ENCODE assay signal across 19 cellular contexts in genomic region chr22:20488946-20489345, GRCh38.
"Had no signal": no experiment of that assay in that cellular context is flagged by ENCODE, and none has a peak within 500 bp of the region (broad histone marks: within the 10 kb centered on the region; RNA-seq: fewer than 3 reads in every experiment).

No MANE protein-coding gene starts in this region.

- DNase-seq: activated CD4-positive, alpha-beta T cell treated with anti-CD3 and anti-CD28 coated beads for 48 hours; activated CD4-positive, alpha-beta T cell treated with anti-CD3 and anti-CD28 coated beads, Interleukin-2, amount 50 U/mL, for 48 hours; activated CD8-positive, alpha-beta memory T cell treated with anti-CD3 and anti-CD28 coated beads for 24 hours; activated effector memory CD4-positive, alpha-beta T cell treated with anti-CD3 and anti-CD28 coated beads, Interleukin-2, amount 50 U/mL, for 16 hours; activated naive CD4-positive, alpha-beta T cell treated with anti-CD3 and anti-CD28 coated beads for 36 hours; activated naive CD8-positive, alpha-beta T cell treated with anti-CD3 and anti-CD28 coated beads for 36 hours; cortex of kidney; foreskin fibroblast; heart left ventricle; hypothalamus; midbrain; naive thymus-derived CD4-positive, alpha-beta T cell; right cardiac atrium; spleen; stimulated activated naive CD4-positive, alpha-beta T cell treated with Interleukin-2 at 50 U/mL for 16 hours; transverse colon had no signal

- H3K27ac ChIP-seq: heart left ventricle, spleen, transverse colon had no signal

- H3K27ac Mint-ChIP-seq: activated naive CD4-positive, alpha-beta T cell treated with anti-CD3 and anti-CD28 coated beads for 36 hours; activated naive CD8-positive, alpha-beta T cell treated with anti-CD3 and anti-CD28 coated beads for 36 hours had no signal

- H3K4me3 ChIP-seq: heart left ventricle, spleen, transverse colon had no signal

- H3K9me3 Mint-ChIP-seq: activated naive CD4-positive, alpha-beta T cell treated with anti-CD3 and anti-CD28 coated beads for 36 hours; activated naive CD8-positive, alpha-beta T cell treated with anti-CD3 and anti-CD28 coated beads for 36 hours; naive thymus-derived CD4-positive, alpha-beta T cell; neural crest cell had no signal

- H3K27me3 ChIP-seq: heart left ventricle, spleen, transverse colon had no signal

- H3K9me3 ChIP-seq: heart left ventricle, spleen, transverse colon had no signal

- H3K4me3 Mint-ChIP-seq: activated naive CD4-positive, alpha-beta T cell treated with anti-CD3 and anti-CD28 coated beads for 36 hours; activated naive CD8-positive, alpha-beta T cell treated with anti-CD3 and anti-CD28 coated beads for 36 hours; neural crest cell had no signal

- H3K27me3 Mint-ChIP-seq: activated naive CD8-positive, alpha-beta T cell treated with anti-CD3 and anti-CD28 coated beads for 36 hours; naive thymus-derived CD4-positive, alpha-beta T cell had no signal

- H3K36me3 ChIP-seq: transverse colon had no signal

- ATAC-seq: activated CD4-positive, CD25-positive, alpha-beta regulatory T cell treated with anti-CD3 and anti-CD28 coated beads, Interleukin-2, amount 50 U/mL, for 24 hours; esophagus mucosa; naive thymus-derived CD4-positive, alpha-beta T cell; right cardiac atrium had no signal
